In the genomic region with DNA sequence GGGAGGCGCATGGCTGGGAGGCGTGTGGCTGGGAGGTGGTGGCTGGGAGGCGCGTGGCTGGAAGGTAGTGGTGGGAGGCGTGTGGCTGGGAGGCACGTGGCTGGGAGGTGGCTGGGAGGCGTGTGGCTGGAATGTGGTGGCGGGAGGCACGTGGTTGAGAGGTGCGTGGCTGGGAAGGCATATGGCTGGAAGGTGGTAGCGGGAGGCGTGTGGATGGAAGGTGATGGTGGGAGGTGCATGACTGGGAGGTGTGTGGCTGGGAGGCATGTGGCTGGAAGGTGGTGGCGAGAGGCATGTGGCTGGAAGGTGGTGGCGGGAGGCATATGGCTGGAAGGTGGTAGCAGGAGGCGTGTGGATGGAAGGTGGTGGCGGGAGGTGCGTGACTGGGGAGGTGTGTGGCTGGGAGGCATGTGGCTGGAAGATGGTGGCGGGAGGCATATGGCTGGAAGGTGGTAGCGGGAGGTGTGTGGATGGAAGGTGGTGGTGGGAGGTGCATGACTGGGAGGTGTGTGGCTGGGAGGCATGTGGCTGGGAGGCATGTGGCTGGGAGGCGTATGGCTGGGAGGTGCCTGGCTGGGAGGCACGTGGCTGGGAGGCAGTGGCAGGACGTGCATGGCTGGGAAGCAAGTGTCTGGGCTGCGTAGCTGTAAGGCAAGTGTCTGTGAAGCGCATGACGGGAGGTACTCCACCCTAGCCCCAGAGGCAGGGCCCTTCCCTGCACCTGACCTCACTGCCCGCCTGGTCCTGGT, we compare ENCODE assay signal across 1 cellular context.
TF ChIP-seq lines count a peak whose summit lies in the region.

No MANE protein-coding gene starts in this region.

TF ChIP-seq in HepG2, 621 proteins besides CTCF, POLR2A, EP300 and RAD21:
- TF ChIP-seq AGO2 (optimal IDR thresholded peaks at IDR 0.05; ENCODE audit: low read depth, low read length) (peak; percentile 55), AKAP8 (CRISPR knock-in tag; IDR thresholded peaks at IDR 0.05) (0 out of 2 replicates have a peak, but pooled peaks have one; percentile 43), ZBTB38 (CRISPR knock-in tag; IDR thresholded peaks at IDR 0.05) (0 out of 2 replicates have a peak, but pooled peaks have one; percentile 56), HOXA7 (CRISPR knock-in tag; IDR thresholded peaks at IDR 0.05) (no peak)
